15 cellular contexts compared by ENCODE assay signal in genomic region chr15:79451361-79451999, GRCh38. TPM values are rescaled to one million over a fixed set of nuclear protein-coding genes. Genes with fewer than 3 reads are reported as not detected.
A peak's percentile ranks its signal among the peaks of the same experiment; 100 is the strongest.
DNase-seq lines count a peak whose midpoint lies in the region; ATAC-seq and TF ChIP-seq lines count a peak whose summit lies in the region.
"Had no signal": no experiment of that assay in that cellular context is flagged by ENCODE, and none has a peak within 500 bp of the region (broad histone marks: within the 10 kb centered on the region; RNA-seq: fewer than 3 reads in every experiment).

No MANE protein-coding gene starts in this region.

- no peaks in the 10 kb centered on the region for H3K9me3 ChIP-seq in IMR-90 (ENCODE audit: control insufficient read depth, insufficient read depth, low read length)
- peaks cover 5% of the 10 kb centered on the region for H3K9me3 ChIP-seq in endodermal cell (ENCODE audit: control insufficient read depth, low read length)

- no peaks in the 10 kb centered on the region for H3K4me1 ChIP-seq in IMR-90 (ENCODE audit: control insufficient read depth, insufficient read depth, low read length)
- H3K4me1 ChIP-seq in endodermal cell (ENCODE audit: control insufficient read depth, insufficient read depth, low read length): no peaks in the 10 kb centered on the region

- no peak overlapping the region for H2BK20ac ChIP-seq in IMR-90 (ENCODE audit: low read depth, low read length)

- H3K4me3 ChIP-seq in IMR-90 (ENCODE audit: insufficient read depth, low read depth, low read length) (no peak overlapping the region), endodermal cell (ENCODE audit: low read length) (no peak overlapping the region)
- H3K4me3 ChIP-seq: PC-9, SK-N-MC had no signal

- H2BK5ac ChIP-seq in IMR-90 (ENCODE audit: low read depth, low read length, poor library complexity, severe bottlenecking): no peak overlapping the region

- no peak for TF ChIP-seq CTCF in IMR-90 (conservative IDR thresholded peaks at IDR 0.05; ENCODE audit: low read depth, low read length)
- TF ChIP-seq CTCF in endodermal cell (conservative IDR thresholded peaks at IDR 0.05): no peak
- TF ChIP-seq CTCF in nephron progenitor cell (IDR thresholded peaks at IDR 0.05): no peak

- H3K14ac ChIP-seq in IMR-90 (replicated peaks; ENCODE audit: low read depth, low read length): no peak overlapping the region; the same call in 1 of the 2 replicates

- in situ Hi-C loops in IMR-90 (cut with MboI; ENCODE audit: low sequenced_read_pairs): no loop called here

- H3K4me1 Mint-ChIP-seq in endodermal cell (no peaks in the 10 kb centered on the region), nephron progenitor cell (no peaks in the 10 kb centered on the region)
- H3K4me1 Mint-ChIP-seq in activated T-cell treated with anti-CD3 and anti-CD28 coated beads, Interleukin-2, amount 50 U/mL, for 4 hours (ENCODE audit: low read depth): no peaks in the 10 kb centered on the region

- ATAC-seq in IMR-90 (ENCODE audit: low read depth): no peak
- ATAC-seq in HG03175 (IDR thresholded peaks at IDR 0.05; ENCODE audit: unreplicated experiment): no peak
- ATAC-seq in GM21786 (IDR thresholded peaks at IDR 0.05; ENCODE audit: unreplicated experiment): no peak
- no peak for ATAC-seq in activated T-cell treated with anti-CD3 and anti-CD28 coated beads, Interleukin-2, amount 50 U/mL, for 4 hours
- ATAC-seq: Right ventricle myocardium inferior had no signal

- H3K36me3 Mint-ChIP-seq in endodermal cell (ENCODE audit: low read depth) (no peaks in the 10 kb centered on the region), nephron progenitor cell (ENCODE audit: low read depth) (peaks cover 8% of the 10 kb centered on the region)
- H3K36me3 Mint-ChIP-seq in activated T-cell treated with anti-CD3 and anti-CD28 coated beads, Interleukin-2, amount 50 U/mL, for 4 hours (ENCODE audit: insufficient read depth): no peaks in the 10 kb centered on the region

- H3K79me1 ChIP-seq in IMR-90 (ENCODE audit: low read depth in 1 of 2, low read length in 2 of 2): no peaks in the 10 kb centered on the region

- WGBS in IMR-90 (ENCODE audit: extremely low coverage in 2 of 2, insufficient read length in 1 of 2), 2 experiments: 8% methylated on average over 11 of the region's 17 CpGs; no CpG with 5 or more reads in 1 of the 2 experiments
- WGBS in endodermal cell (ENCODE audit: insufficient coverage in 1 of 2, insufficient read length in 1 of 2), 2 experiments: 59 to 73% methylated on average over 6 to 17 of the region's 17 CpGs

- no peak overlapping the region for H3K4me2 ChIP-seq in IMR-90 (ENCODE audit: low read depth, low read length)
- H3K4me2 ChIP-seq: PC-9 had no signal

- no peak for TF ChIP-seq POLR2A in IMR-90 (IDR thresholded peaks at IDR 0.05; ENCODE audit: low read depth, low read length)

- H3K9me3 Mint-ChIP-seq in endodermal cell: peaks cover 5% of the 10 kb centered on the region
- H3K9me3 Mint-ChIP-seq in nephron progenitor cell: peaks cover 12% of the 10 kb centered on the region
- H3K9me3 Mint-ChIP-seq in activated T-cell treated with anti-CD3 and anti-CD28 coated beads, Interleukin-2, amount 50 U/mL, for 4 hours: no peaks in the 10 kb centered on the region

- no peaks in the 10 kb centered on the region for H3K27me3 Mint-ChIP-seq in endodermal cell (ENCODE audit: insufficient read depth)
- H3K27me3 Mint-ChIP-seq in nephron progenitor cell (ENCODE audit: low read depth, poor library complexity): peaks cover 8% of the 10 kb centered on the region
- peaks cover 5% of the 10 kb centered on the region for H3K27me3 Mint-ChIP-seq in activated T-cell treated with anti-CD3 and anti-CD28 coated beads, Interleukin-2, amount 50 U/mL, for 4 hours (ENCODE audit: low read depth)

- no peak overlapping the region for H3K23ac ChIP-seq in IMR-90 (ENCODE audit: low read depth, low read length)

- H2AFZ ChIP-seq in IMR-90 (replicated peaks; ENCODE audit: low read length, poor library complexity): peak overlapping the region; percentile 74
- H2AFZ ChIP-seq: PC-9 had no signal

- DNase-seq in ELF-1 (ENCODE audit: low read depth, low spot score): peak; percentile 39
- DNase-seq in IMR-90: no peak
- DNase-seq in endodermal cell: peak; percentile 88
- DNase-seq in nephron progenitor cell: peak; percentile 20
- no peak for DNase-seq in activated T-cell treated with anti-CD3 and anti-CD28 coated beads, Interleukin-2, amount 50 U/mL, for 4 hours
- DNase-seq: DND-41, GF-D8, NCI-H1105, NCI-H69, PC-9 had no signal

- H3K27me3 ChIP-seq in IMR-90 (ENCODE audit: control insufficient read depth, insufficient read depth, low read length): peaks cover 9% of the 10 kb centered on the region
- no peaks in the 10 kb centered on the region for H3K27me3 ChIP-seq in endodermal cell (ENCODE audit: control insufficient read depth, insufficient read depth, low read length, poor library complexity, severe bottlenecking)

- H2BK120ac ChIP-seq in IMR-90 (ENCODE audit: low read depth, low read length): no peak overlapping the region

- H3K27ac Mint-ChIP-seq in endodermal cell: no peak overlapping the region
- no peak overlapping the region for H3K27ac Mint-ChIP-seq in nephron progenitor cell

- no peak overlapping the region for H4K91ac ChIP-seq in IMR-90 (ENCODE audit: insufficient read depth, low read depth, low read length)

- H3K18ac ChIP-seq in IMR-90 (ENCODE audit: low read depth, low read length): no peak overlapping the region

- no peak overlapping the region for H3K4ac ChIP-seq in IMR-90 (ENCODE audit: low read depth, low read length)

- H4K5ac ChIP-seq in IMR-90 (ENCODE audit: low read depth, low read length): no peak overlapping the region

- H2BK15ac ChIP-seq in IMR-90 (ENCODE audit: low read depth, low read length): no peak overlapping the region

- no peak overlapping the region for H4K8ac ChIP-seq in IMR-90 (ENCODE audit: low read depth in 2 of 2, low read length in 2 of 2)

- BruUV-seq in IMR-90 (replicated peaks; lab: Mats Ljungman, UMichigan): no TSS peak

- intact Hi-C loops in IMR-90 (cut with micrococcal nuclease): no loop called here

- H3K27ac ChIP-seq in IMR-90 (ENCODE audit: insufficient read depth, low read length) (no peak overlapping the region), endodermal cell (ENCODE audit: low read depth, low read length) (no peak overlapping the region)
- H3K27ac ChIP-seq: C4-2B, PC-9, SK-N-MC had no signal

- H4K20me1 ChIP-seq in IMR-90 (ENCODE audit: insufficient read depth, low read length): no peaks in the 10 kb centered on the region

- no peak overlapping the region for H3K56ac ChIP-seq in IMR-90 (ENCODE audit: extremely low read depth, insufficient read depth, low read length)

- CTCF ChIA-PET in IMR-90 (lab: Yijun Ruan, JAX): interaction anchor here (0.7 to 0.8 kb wide), 3 partner anchors 14 to 402 kb away, joined by 3 read pairs; no protein-coding TSS in a partner anchor

- dilution Hi-C loops in IMR-90 (cut with HindIII; ENCODE audit: low sequenced_read_pairs, unreplicated experiment): no loop called here

- H3K36me3 ChIP-seq in IMR-90 (ENCODE audit: control insufficient read depth, insufficient read depth, low read length) (no peaks in the 10 kb centered on the region), endodermal cell (ENCODE audit: control insufficient read depth, insufficient read depth, low read length) (no peaks in the 10 kb centered on the region)

- no peak overlapping the region for H2AK5ac ChIP-seq in IMR-90 (ENCODE audit: low read depth, low read length)

- H3K9me1 ChIP-seq in IMR-90 (ENCODE audit: insufficient read depth, low read length): peaks cover 4% of the 10 kb centered on the region; the same call in 1 of the 2 replicates

- no peak overlapping the region for H2AK9ac ChIP-seq in IMR-90 (replicated peaks; ENCODE audit: low read depth, low read length, poor library complexity)

- POLR2A ChIA-PET in IMR-90 (lab: Charles Lee; ENCODE audit: unreplicated experiment): no interaction called here

- H3K4me3 Mint-ChIP-seq in endodermal cell: no peak overlapping the region
- H3K4me3 Mint-ChIP-seq in nephron progenitor cell: no peak overlapping the region
- no peak overlapping the region for H3K4me3 Mint-ChIP-seq in activated T-cell treated with anti-CD3 and anti-CD28 coated beads, Interleukin-2, amount 50 U/mL, for 4 hours

- H3K9ac ChIP-seq in IMR-90 (ENCODE audit: low read depth, low read length) (no peak overlapping the region), endodermal cell (ENCODE audit: extremely low read depth, low read length, poor library complexity, severe bottlenecking) (no peak overlapping the region)

- TF ChIP-seq RAD21 in IMR-90 (IDR thresholded peaks at IDR 0.05; ENCODE audit: low read length): no peak

TF ChIP-seq in IMR-90, 13 proteins besides CTCF, POLR2A, EP300 and RAD21:
- TF ChIP-seq CEBPB (IDR thresholded peaks at IDR 0.05; ENCODE audit: low read depth, low read length): no peak
- no peak for TF ChIP-seq FOS (IDR thresholded peaks at IDR 0.05; ENCODE audit: low read depth, low read length)
- TF ChIP-seq RCOR1 (IDR thresholded peaks at IDR 0.05; ENCODE audit: insufficient replicate concordance, low read length): no peak
- TF ChIP-seq CHD1 (IDR thresholded peaks at IDR 0.05; ENCODE audit: low read depth, low read length): no peak
- TF ChIP-seq RFX5 (IDR thresholded peaks at IDR 0.05; ENCODE audit: low read depth, low read length): no peak
- TF ChIP-seq BHLHE40 (IDR thresholded peaks at IDR 0.05; ENCODE audit: low read depth, low read length): no peak
- no peak for TF ChIP-seq MXI1 (IDR thresholded peaks at IDR 0.05; ENCODE audit: borderline replicate concordance, low read depth, low read length)
- TF ChIP-seq NFE2L2 (IDR thresholded peaks at IDR 0.05; ENCODE audit: low read depth, low read length): no peak
- TF ChIP-seq, protein P1, sequence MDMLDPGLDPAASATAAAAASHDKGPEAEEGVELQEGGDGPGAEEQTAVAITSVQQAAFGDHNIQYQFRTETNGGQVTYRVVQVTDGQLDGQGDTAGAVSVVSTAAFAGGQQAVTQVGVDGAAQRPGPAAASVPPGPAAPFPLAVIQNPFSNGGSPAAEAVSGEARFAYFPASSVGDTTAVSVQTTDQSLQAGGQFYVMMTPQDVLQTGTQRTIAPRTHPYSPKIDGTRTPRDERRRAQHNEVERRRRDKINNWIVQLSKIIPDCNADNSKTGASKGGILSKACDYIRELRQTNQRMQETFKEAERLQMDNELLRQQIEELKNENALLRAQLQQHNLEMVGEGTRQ (IDR thresholded peaks at IDR 0.05; ENCODE audit: low read depth, low read length): no peak

RNA-seq across cellular contexts. Expression of gene MINAR1, which starts 19.3 kb away (rescaled TPM):
- total RNA-seq in IMR-90 (2012; rRNA removed): 1.4 and 1.6 TPM in 2 replicates
- 0.55 and 0.65 TPM in 2 replicates for polyA plus RNA-seq in IMR-90 (2012; rRNA removed)
- polyA plus RNA-seq in IMR-90 (2012; cell fraction: cytosol; rRNA removed): 0.13 and 0.14 TPM in 2 replicates
- 0.52 and 1.5 TPM in 2 replicates for polyA plus RNA-seq in IMR-90 (2012; cell fraction: nucleus; rRNA removed; ENCODE audit: low replicate concordance)
- total RNA-seq in endodermal cell: 1 to 10 TPM; 1.1 to 1.2 TPM
- polyA plus RNA-seq in endodermal cell (2013, experiment 1 of 2): 2.2 TPM
- polyA plus RNA-seq in endodermal cell (2013, experiment 2 of 2): 2.2 TPM
- under 1 TPM; 0.42 to 0.63 (median 0.43) TPM for total RNA-seq in activated T-cell treated with anti-CD3 and anti-CD28 coated beads, Interleukin-2, amount 50 U/mL, for 4 hours

Comparison
In these comparisons a context has a peak if more than half of its experiments do, and no peak if none do; other contexts are left out.
1. DNase-seq: peak in ELF-1 (single experiment), endodermal cell (single experiment) and nephron progenitor cell (single experiment); none in IMR-90 (single experiment) and activated T-cell treated with anti-CD3 and anti-CD28 coated beads, Interleukin-2, amount 50 U/mL, for 4 hours (single experiment).